Comparison of ENCODE assay signal across 15 cellular contexts in genomic region chr6:165805604-165806003, GRCh38.
"Had no signal": no experiment of that assay in that cellular context is flagged by ENCODE, and none has a peak within 500 bp of the region (broad histone marks: within the 10 kb centered on the region; RNA-seq: fewer than 3 reads in every experiment).

No MANE protein-coding gene starts in this region.

- DNase-seq: activated CD4-positive, alpha-beta T cell treated with anti-CD3 and anti-CD28 coated beads for 36 hours; activated CD4-positive, alpha-beta T cell treated with anti-CD3 and anti-CD28 coated beads, Interleukin-2, amount 50 U/mL, for 48 hours; activated gamma-delta T cell; colonic mucosa; heart left ventricle; left cardiac atrium; midbrain; ovary; right lobe of liver; stimulated activated CD4-positive, alpha-beta T cell treated with anti-CD3 and anti-CD28 coated beads, Interleukin-4, amount 100 ng/mL, for 1 hour; T-helper 17 cell; testis; WERI-Rb-1 had no signal

- H3K4me3 Mint-ChIP-seq: activated CD4-positive, alpha-beta T cell treated with anti-CD3 and anti-CD28 coated beads for 36 hours; T-helper 17 cell had no signal

- H3K27ac Mint-ChIP-seq: activated CD4-positive, alpha-beta T cell treated with anti-CD3 and anti-CD28 coated beads for 36 hours; activated naive CD4-positive, alpha-beta T cell treated with anti-CD3 and anti-CD28 coated beads, Interleukin-2, amount 50 U/mL, for 72 hours; T-helper 17 cell had no signal

- H3K4me1 ChIP-seq: colonic mucosa, right lobe of liver had no signal

- H3K4me1 Mint-ChIP-seq: activated CD4-positive, alpha-beta T cell treated with anti-CD3 and anti-CD28 coated beads for 36 hours had no signal

- ATAC-seq: activated CD4-positive, alpha-beta T cell treated with anti-CD3 and anti-CD28 coated beads for 36 hours; activated naive CD4-positive, alpha-beta T cell treated with anti-CD3 and anti-CD28 coated beads, Interleukin-2, amount 50 U/mL, for 72 hours; T-helper 17 cell had no signal

- H3K36me3 ChIP-seq: colonic mucosa, heart left ventricle, ovary, right lobe of liver, WERI-Rb-1 had no signal

- H3K9me3 ChIP-seq: colonic mucosa, right lobe of liver, testis had no signal

- H3K4me3 ChIP-seq: colonic mucosa, lung, right lobe of liver had no signal

- H3K27ac ChIP-seq: colonic mucosa, ovary, right lobe of liver, testis, WERI-Rb-1 had no signal

- H3K27me3 ChIP-seq: ovary, testis had no signal
